ENCODE assay signal across 8 cellular contexts in the genomic region with DNA sequence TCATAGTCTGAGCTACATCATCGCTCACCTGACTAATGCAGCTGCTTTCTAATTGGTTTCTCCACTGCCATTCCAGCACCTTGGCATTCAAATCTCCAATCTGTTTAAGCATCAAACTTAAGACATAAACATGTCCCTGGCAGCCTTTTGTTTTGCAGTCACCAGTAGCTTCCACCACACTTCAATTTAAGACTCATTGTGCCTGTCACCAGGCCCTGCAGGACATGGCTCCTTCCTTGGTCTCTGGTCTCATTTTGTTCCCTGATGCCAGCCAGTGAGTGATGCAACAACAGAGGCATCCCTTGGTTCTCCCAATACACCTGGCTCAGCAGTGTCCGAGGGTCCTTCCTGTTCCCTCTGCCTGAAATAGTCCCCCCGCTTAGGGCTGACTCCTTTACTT.
"Had no signal": no experiment of that assay in that cellular context is flagged by ENCODE, and none has a peak within 500 bp of the region (broad histone marks: within the 10 kb centered on the region; RNA-seq: fewer than 3 reads in every experiment).

No MANE protein-coding gene starts in this region.

- DNase-seq: GDM1, GF-D8 had no signal

- H3K4me3 ChIP-seq: GM12878 had no signal

- FAIRE-seq: G401.6, GM12878, GM12891, GM12892, GM18507, GM19239 had no signal
